ENCODE assay signal across 24 cellular contexts in genomic region chr5:10227396-10227795, GRCh38.
DNase-seq lines count a peak whose midpoint lies in the region; ATAC-seq and TF ChIP-seq lines count a peak whose summit lies in the region.
"Had no signal": no experiment of that assay in that cellular context is flagged by ENCODE, and none has a peak within 500 bp of the region (broad histone marks: within the 10 kb centered on the region; RNA-seq: fewer than 3 reads in every experiment).

No MANE protein-coding gene starts in this region.

- no peak overlapping the region for H3K4me3 ChIP-seq in brain microvascular endothelial cell (ENCODE audit: low read depth, low read length)
- H3K4me3 ChIP-seq: mucosa of descending colon, prostate gland had no signal

- no peaks in the 10 kb centered on the region for H3K36me3 ChIP-seq in brain microvascular endothelial cell (replicated peaks)
- H3K36me3 ChIP-seq: prostate gland had no signal

- no peaks in the 10 kb centered on the region for H3K27me3 ChIP-seq in brain microvascular endothelial cell (replicated peaks)

- H3K27ac ChIP-seq in brain microvascular endothelial cell = peak overlapping the region; percentile 45
- H3K27ac ChIP-seq: prostate gland had no signal

- ATAC-seq in GM18868 (IDR thresholded peaks at IDR 0.05; ENCODE audit: unreplicated experiment) = no peak
- no peak for ATAC-seq in HG03095 (IDR thresholded peaks at IDR 0.05; ENCODE audit: unreplicated experiment)
- ATAC-seq: left ventricle myocardium superior; mucosa of descending colon; stimulated activated naive CD8-positive, alpha-beta T cell treated with anti-CD3 and anti-CD28 coated beads, Interleukin-15, amount 100 ng/mL, for 72 hours had no signal

- in situ Hi-C loops in brain microvascular endothelial cell (cut with HindIII; ENCODE audit: low pct_ligation_motif_present, low sequenced_read_pairs) = no loop called here

- DNase-seq in GM03348 (ENCODE audit: low spot score) = peak; percentile 22
- peak; percentile 27 for DNase-seq in MV-4-11 (lab: John Stamatoyannopoulos, UW)
- DNase-seq in brain microvascular endothelial cell = peak; percentile 78
- peak; percentile 11 for DNase-seq in iris pigment epithelial cell (ENCODE audit: low read depth)
- DNase-seq in DMS79 (lab: John Stamatoyannopoulos, UW) = no peak
- no peak for DNase-seq in stimulated activated naive CD4-positive, alpha-beta T cell treated with Interleukin-2 at 50 U/mL for 16 hours (lab: John Stamatoyannopoulos, UW)
- DNase-seq: activated CD8-positive, alpha-beta memory T cell treated with anti-CD3 and anti-CD28 coated beads, Interleukin-2, amount 50 U/mL, for 4 hours; AML-193; CD8-positive, alpha-beta memory T cell; DND-41; HCEC 1CT; left ventricle myocardium superior; mucosa of descending colon; NCI-H187; OCI-M1; SIG-M5; small intestine; stimulated activated CD4-positive, alpha-beta T cell treated with anti-CD3 and anti-CD28 coated beads, Interleukin-2, amount 100 ng/mL, for 48 hours; stimulated activated naive CD8-positive, alpha-beta T cell treated with anti-CD3 and anti-CD28 coated beads, Interleukin-15, amount 100 ng/mL, for 72 hours; T-helper 1 cell; trophoblast cell had no signal

- TF ChIP-seq CTCF in brain microvascular endothelial cell (IDR thresholded peaks at IDR 0.05; ENCODE audit: low read depth, low read length, missing control alignments) = no peak

Comparison
In these comparisons a context has a peak if more than half of its experiments do, and no peak if none do; other contexts are left out.
1. DNase-seq: peak in GM03348 (single experiment), MV-4-11 (single experiment), brain microvascular endothelial cell (single experiment) and iris pigment epithelial cell (single experiment); none in DMS79 (single experiment) and stimulated activated naive CD4-positive, alpha-beta T cell treated with Interleukin-2 at 50 U/mL for 16 hours (single experiment).